In genomic region chr15:94177112-94177511, GRCh38 we compare ENCODE assay signal across 16 cellular contexts. TPM values are rescaled to one million over a fixed set of nuclear protein-coding genes. Genes with fewer than 3 reads are reported as not detected.
A peak's percentile ranks its signal among the peaks of the same experiment; 100 is the strongest.
DNase-seq lines count a peak whose midpoint lies in the region; TF ChIP-seq lines count a peak whose summit lies in the region.
"Had no signal": no experiment of that assay in that cellular context is flagged by ENCODE, and none has a peak within 500 bp of the region (broad histone marks: within the 10 kb centered on the region; RNA-seq: fewer than 3 reads in every experiment).

No MANE protein-coding gene starts in this region.

- H3K27ac ChIP-seq in AG04450 (ENCODE audit: low read depth, low read length) (no peak overlapping the region), GM23248 (no peak overlapping the region)
- H3K27ac ChIP-seq: left lung, SJSA1, testis had no signal

- CTCF ChIA-PET in AG04450 (lab: Charles Lee) (no interaction called here), GM10248 (lab: Yijun Ruan, JAX) (no interaction called here)

- H4K20me1 ChIP-seq in GM23248 (ENCODE audit: insufficient read depth) = no peaks in the 10 kb centered on the region

- no peak for TF ChIP-seq CTCF in AG04450 (IDR thresholded peaks at IDR 0.05; ENCODE audit: low read depth, low read length)
- no peak for TF ChIP-seq CTCF in GM10248 (IDR thresholded peaks at IDR 0.05; ENCODE audit: control extremely low read depth, extremely low read depth, low read depth, missing control alignments)

- H3K36me3 Mint-ChIP-seq in T-helper 2 cell treated with Interferon-gamma antibody and Interleukin-4, amounts not matched to agents 5 μg/mL and 100 μg/mL, for 36 hours (ENCODE audit: low read depth) = peaks cover 13% of the 10 kb centered on the region
- H3K36me3 Mint-ChIP-seq: activated naive CD4-positive, alpha-beta T cell treated with anti-CD3 and anti-CD28 coated beads, Interleukin-2, amount 10 ng/mL, durations not matched to agents 7 days and 5 days had no signal

- no peaks in the 10 kb centered on the region for H3K27me3 Mint-ChIP-seq in T-helper 2 cell treated with Interferon-gamma antibody and Interleukin-4, amounts not matched to agents 5 μg/mL and 100 μg/mL, for 36 hours (ENCODE audit: low read depth)
- H3K27me3 Mint-ChIP-seq: activated naive CD4-positive, alpha-beta T cell treated with anti-CD3 and anti-CD28 coated beads, Interleukin-2, amount 10 ng/mL, durations not matched to agents 7 days and 5 days had no signal

- H3K9me3 ChIP-seq in AG04450 (ENCODE audit: control insufficient read depth, insufficient read depth, low read length) = no peaks in the 10 kb centered on the region; the same call in 1 of the 2 replicates
- H3K9me3 ChIP-seq in GM23248 (ENCODE audit: low read depth) = no peaks in the 10 kb centered on the region
- H3K9me3 ChIP-seq: left lung, SJSA1, testis had no signal

- WGBS in GM23248 (ENCODE audit: low coverage in 1 of 2, low lambda C conversion rate in 2 of 2, missing lambda C conversion rate in 2 of 2), 2 experiments = 47 to 58% methylated on average over 4 of the region's 4 CpGs

- no peaks in the 10 kb centered on the region for H3K36me3 ChIP-seq in GM23248 (ENCODE audit: low read depth)
- H3K36me3 ChIP-seq: left lung, SJSA1 had no signal

- peaks cover 20% of the 10 kb centered on the region for H3K9me3 Mint-ChIP-seq in T-helper 2 cell treated with Interferon-gamma antibody and Interleukin-4, amounts not matched to agents 5 μg/mL and 100 μg/mL, for 36 hours

- no peak overlapping the region for H3K9ac ChIP-seq in GM23248
- H3K9ac ChIP-seq: BLaER1 treated with 17β-estradiol and CSF1 and Interleukin-3, amounts not matched to agents 10 nM and 100 nM had no signal

- in situ Hi-C loops in GM23248 (cut with MboI) = no loop called here

- no peaks in the 10 kb centered on the region for H3K79me2 ChIP-seq in GM23248 (ENCODE audit: insufficient read depth)

- H2AFZ ChIP-seq in GM23248 = no peak overlapping the region

- H3K4me3 ChIP-seq in AG04450 (ENCODE audit: low read depth, low read length) (no peak overlapping the region), GM23248 (no peak overlapping the region)
- H3K4me3 ChIP-seq: BLaER1 treated with 17β-estradiol and CSF1 and Interleukin-3, amounts not matched to agents 10 nM and 100 nM; left lung; SJSA1; testis had no signal

- no peaks in the 10 kb centered on the region for H3F3A ChIP-seq in GM23248 (ENCODE audit: insufficient read depth)

- H3K9me2 ChIP-seq in GM23248 (ENCODE audit: insufficient read depth) = no peaks in the 10 kb centered on the region

- no peaks in the 10 kb centered on the region for H3K4me1 ChIP-seq in GM23248 (ENCODE audit: insufficient read depth)
- H3K4me1 ChIP-seq: testis had no signal

- DNase-seq in AG04450 (ENCODE audit: low read depth, low spot score) = peak; percentile 6
- DNase-seq in GM23248 = peak; percentile 18
- DNase-seq in T-helper 2 cell treated with Interferon-gamma antibody and Interleukin-4, amounts not matched to agents 5 μg/mL and 100 μg/mL, for 36 hours (ENCODE audit: low spot score) = peak; percentile 42
- peak; percentile 53 for DNase-seq in fibroblast of peridontal ligament (ENCODE audit: extremely low read depth)
- no peak for DNase-seq in GM10248 (ENCODE audit: extremely low spot score)
- no peak for DNase-seq in NCI-H2081 treated with DMSO at 0.1 percent for 48 hours (lab: John Stamatoyannopoulos, UW)
- DNase-seq in NCI-H2107 treated with DMSO at 0.1 percent for 48 hours (lab: John Stamatoyannopoulos, UW; ENCODE audit: unreplicated experiment) = no peak
- DNase-seq in EL = no peak
- DNase-seq: activated naive CD4-positive, alpha-beta T cell treated with anti-CD3 and anti-CD28 coated beads, Interleukin-2, amount 10 ng/mL, durations not matched to agents 7 days and 5 days; DND-41; left lung; MM.1S; stimulated activated CD4-positive, alpha-beta T cell treated with anti-CD3 and anti-CD28 coated beads, Interleukin-15, amount 100 ng/mL, for 24 hours; testis had no signal

- H3K27ac Mint-ChIP-seq in T-helper 2 cell treated with Interferon-gamma antibody and Interleukin-4, amounts not matched to agents 5 μg/mL and 100 μg/mL, for 36 hours = peak overlapping the region; percentile 2
- H3K27ac Mint-ChIP-seq: activated naive CD4-positive, alpha-beta T cell treated with anti-CD3 and anti-CD28 coated beads, Interleukin-2, amount 10 ng/mL, durations not matched to agents 7 days and 5 days had no signal

- H3K4me3 Mint-ChIP-seq in T-helper 2 cell treated with Interferon-gamma antibody and Interleukin-4, amounts not matched to agents 5 μg/mL and 100 μg/mL, for 36 hours = no peak overlapping the region
- H3K4me3 Mint-ChIP-seq: activated naive CD4-positive, alpha-beta T cell treated with anti-CD3 and anti-CD28 coated beads, Interleukin-2, amount 10 ng/mL, durations not matched to agents 7 days and 5 days had no signal

- no peaks in the 10 kb centered on the region for H3K27me3 ChIP-seq in AG04450 (ENCODE audit: control insufficient read depth, insufficient read depth, low read length)
- peaks cover 4% of the 10 kb centered on the region; the same call in 1 of the 2 replicates for H3K27me3 ChIP-seq in GM23248 (replicated peaks; ENCODE audit: insufficient read depth)
- H3K27me3 ChIP-seq: left lung, SJSA1, testis had no signal

- H3K4me1 Mint-ChIP-seq in T-helper 2 cell treated with Interferon-gamma antibody and Interleukin-4, amounts not matched to agents 5 μg/mL and 100 μg/mL, for 36 hours (ENCODE audit: low read depth) = peaks cover 24% of the 10 kb centered on the region

- POLR2A ChIA-PET in AG04450 (lab: Yijun Ruan, JAX) = no interaction called here
- POLR2A ChIA-PET in GM10248 (lab: Yijun Ruan, JAX) = no interaction called here

- no peak overlapping the region for H3K4me2 ChIP-seq in GM23248 (ENCODE audit: unreplicated experiment)
- H3K4me2 ChIP-seq: BLaER1 treated with 17β-estradiol and CSF1 and Interleukin-3, amounts not matched to agents 10 nM and 100 nM had no signal

RNA-seq across cellular contexts. Expression of gene MCTP2, which starts 54.2 kb away (rescaled TPM):
- 17.8 and 18.1 TPM in 2 replicates for polyA plus RNA-seq in AG04450 (2011; rRNA removed)
- polyA minus RNA-seq in AG04450 (2011; rRNA and poly(A)+ RNA removed) = 35.1 and 40.5 TPM in 2 replicates
- 0.97 and 1.8 TPM in 2 replicates for total RNA-seq in GM23248 (2014; rRNA removed; shearing (Covaris generic))
- polyA plus RNA-seq in GM23248 (2016; fragmentation: Nextera tagmentation; extraction: Ambion mirVana) = 0.67 and 0.70 TPM in 2 replicates

Comparison
In these comparisons a context has a peak if more than half of its experiments do, and no peak if none do; other contexts are left out.
1. DNase-seq: peak in AG04450 (single experiment), GM23248 (single experiment), T-helper 2 cell treated with Interferon-gamma antibody and Interleukin-4, amounts not matched to agents 5 μg/mL and 100 μg/mL, for 36 hours (single experiment) and fibroblast of peridontal ligament (single experiment); none in GM10248 (single experiment), NCI-H2081 treated with DMSO at 0.1 percent for 48 hours (single experiment), NCI-H2107 treated with DMSO at 0.1 percent for 48 hours (single experiment) and EL (single experiment).
2. RNA of gene MCTP2, which starts 54.2 kb away (polyA plus RNA-seq): 17.8 to 18.1 TPM in AG04450; 0.67 to 0.70 TPM in GM23248; every median in the first group is over 10 times any median in the second.